In genomic region chr13:32722340-32722739, GRCh38 we compare ENCODE assay signal across 15 cellular contexts.
A peak's percentile ranks its signal among the peaks of the same experiment; 100 is the strongest.
DNase-seq lines count a peak whose midpoint lies in the region; ATAC-seq and TF ChIP-seq lines count a peak whose summit lies in the region.
"Had no signal": no experiment of that assay in that cellular context is flagged by ENCODE, and none has a peak within 500 bp of the region (broad histone marks: within the 10 kb centered on the region; RNA-seq: fewer than 3 reads in every experiment).

No MANE protein-coding gene starts in this region.

- no peak for DNase-seq in activated T-cell treated with anti-CD3 and anti-CD28 coated beads, Interleukin-2, amount 50 U/mL, for 24 hours
- DNase-seq in activated T-cell treated with anti-CD3 and anti-CD28 coated beads, Interleukin-2, amount 50 U/mL, for 4 hours = no peak
- DNase-seq in CD4-positive, CD25-positive, alpha-beta regulatory T cell = no peak
- no peak for DNase-seq in endodermal cell
- DNase-seq in osteocyte (ENCODE audit: extremely low spot score, unreplicated experiment) = no peak
- DNase-seq in NCI-H524 (lab: John Stamatoyannopoulos, UW) = no peak
- DNase-seq in NCI-H187 (lab: John Stamatoyannopoulos, UW) = no peak
- DNase-seq: C1 segment of cervical spinal cord; CD4-positive, alpha-beta memory T cell; DMS79; H7 had no signal

- peak overlapping the region; percentile 55 for H3K27ac Mint-ChIP-seq in activated T-cell treated with anti-CD3 and anti-CD28 coated beads, Interleukin-2, amount 50 U/mL, for 24 hours
- H3K27ac Mint-ChIP-seq in CD4-positive, CD25-positive, alpha-beta regulatory T cell = peak overlapping the region; percentile 3 to 89 (median 64)
- H3K27ac Mint-ChIP-seq in endodermal cell = no peak overlapping the region
- H3K27ac Mint-ChIP-seq in osteocyte (ENCODE audit: unreplicated experiment) = peak overlapping the region; percentile 58
- H3K27ac Mint-ChIP-seq: B cell, GM23338 had no signal

- no peak overlapping the region for H3K27ac ChIP-seq in CD4-positive, CD25-positive, alpha-beta regulatory T cell (ENCODE audit: insufficient read depth, low read length, poor library complexity, severe bottlenecking)
- no peak overlapping the region for H3K27ac ChIP-seq in endodermal cell (ENCODE audit: low read depth, low read length)
- H3K27ac ChIP-seq: HL-60 had no signal

- H3K4me1 Mint-ChIP-seq in activated T-cell treated with anti-CD3 and anti-CD28 coated beads, Interleukin-2, amount 50 U/mL, for 24 hours (ENCODE audit: low read depth) = peaks cover 23% of the 10 kb centered on the region
- H3K4me1 Mint-ChIP-seq in activated T-cell treated with anti-CD3 and anti-CD28 coated beads, Interleukin-2, amount 50 U/mL, for 4 hours (ENCODE audit: low read depth) = peaks cover 9% of the 10 kb centered on the region
- H3K4me1 Mint-ChIP-seq in CD4-positive, CD25-positive, alpha-beta regulatory T cell = peaks cover 18 to 48% (median 25%) of the 10 kb centered on the region in 4 donors
- H3K4me1 Mint-ChIP-seq in endodermal cell (no peaks in the 10 kb centered on the region), osteocyte (ENCODE audit: unreplicated experiment) (peaks cover 21% of the 10 kb centered on the region)
- H3K4me1 Mint-ChIP-seq: B cell had no signal

- H3K4me1 ChIP-seq in CD4-positive, CD25-positive, alpha-beta regulatory T cell (ENCODE audit: control insufficient read depth, insufficient read depth, low read length, poor library complexity, severe bottlenecking) = no peaks in the 10 kb centered on the region
- H3K4me1 ChIP-seq in endodermal cell (ENCODE audit: control insufficient read depth, insufficient read depth, low read length) = no peaks in the 10 kb centered on the region

- whole genome bisulfite sequencing in endodermal cell (ENCODE audit: insufficient coverage in 1 of 2, insufficient read length in 1 of 2), 2 experiments = 100% methylated on average over 1 of the region's 2 CpGs; no CpG with 5 or more reads in 1 of the 2 experiments

- no peak for ATAC-seq in activated T-cell treated with anti-CD3 and anti-CD28 coated beads, Interleukin-2, amount 50 U/mL, for 4 hours
- no peak for ATAC-seq in CD4-positive, CD25-positive, alpha-beta regulatory T cell (ENCODE audit: low read depth in 2 of 2)
- ATAC-seq: GM12878, GM23338 had no signal

- H3K9me3 Mint-ChIP-seq in activated T-cell treated with anti-CD3 and anti-CD28 coated beads, Interleukin-2, amount 50 U/mL, for 24 hours = no peaks in the 10 kb centered on the region
- no peaks in the 10 kb centered on the region for H3K9me3 Mint-ChIP-seq in activated T-cell treated with anti-CD3 and anti-CD28 coated beads, Interleukin-2, amount 50 U/mL, for 4 hours
- peaks cover 0 to 4% (median 0%) of the 10 kb centered on the region in 7 donors for H3K9me3 Mint-ChIP-seq in CD4-positive, CD25-positive, alpha-beta regulatory T cell
- H3K9me3 Mint-ChIP-seq in endodermal cell (peaks cover 50% of the 10 kb centered on the region), osteocyte (ENCODE audit: unreplicated experiment) (no peaks in the 10 kb centered on the region)

- H3K36me3 ChIP-seq in CD4-positive, CD25-positive, alpha-beta regulatory T cell (ENCODE audit: control insufficient read depth, insufficient read depth, low read length) = peaks cover 2% of the 10 kb centered on the region
- peaks cover 58% of the 10 kb centered on the region for H3K36me3 ChIP-seq in endodermal cell (ENCODE audit: control insufficient read depth, insufficient read depth, low read length)

- no peak overlapping the region for H3K4me3 ChIP-seq in CD4-positive, CD25-positive, alpha-beta regulatory T cell (ENCODE audit: low read depth, low read length)
- peak overlapping the region; percentile 72 for H3K4me3 ChIP-seq in endodermal cell (ENCODE audit: low read length)
- H3K4me3 ChIP-seq: GM12878, GM23338 had no signal

- no peaks in the 10 kb centered on the region for H3K27me3 Mint-ChIP-seq in activated T-cell treated with anti-CD3 and anti-CD28 coated beads, Interleukin-2, amount 50 U/mL, for 24 hours
- no peaks in the 10 kb centered on the region for H3K27me3 Mint-ChIP-seq in activated T-cell treated with anti-CD3 and anti-CD28 coated beads, Interleukin-2, amount 50 U/mL, for 4 hours (ENCODE audit: low read depth)
- H3K27me3 Mint-ChIP-seq in CD4-positive, CD25-positive, alpha-beta regulatory T cell = no peaks in the 10 kb centered on the region
- H3K27me3 Mint-ChIP-seq in endodermal cell (ENCODE audit: insufficient read depth) (no peaks in the 10 kb centered on the region), osteocyte (ENCODE audit: unreplicated experiment) (no peaks in the 10 kb centered on the region)
- H3K27me3 Mint-ChIP-seq: B cell; CD4-positive, alpha-beta memory T cell had no signal

- H3K9me3 ChIP-seq in CD4-positive, CD25-positive, alpha-beta regulatory T cell (ENCODE audit: control insufficient read depth in 2 of 2, low read length in 2 of 2) = no peaks in the 10 kb centered on the region
- peaks cover 46% of the 10 kb centered on the region for H3K9me3 ChIP-seq in endodermal cell (ENCODE audit: control insufficient read depth, low read length)

- H3K27me3 ChIP-seq in CD4-positive, CD25-positive, alpha-beta regulatory T cell (ENCODE audit: control insufficient read depth, insufficient read depth, low read length) = no peaks in the 10 kb centered on the region
- H3K27me3 ChIP-seq in endodermal cell (ENCODE audit: control insufficient read depth, insufficient read depth, low read length, poor library complexity, severe bottlenecking) = no peaks in the 10 kb centered on the region

- no peak overlapping the region for H3K4me3 Mint-ChIP-seq in activated T-cell treated with anti-CD3 and anti-CD28 coated beads, Interleukin-2, amount 50 U/mL, for 24 hours
- H3K4me3 Mint-ChIP-seq in activated T-cell treated with anti-CD3 and anti-CD28 coated beads, Interleukin-2, amount 50 U/mL, for 4 hours = no peak overlapping the region
- no peak overlapping the region for H3K4me3 Mint-ChIP-seq in CD4-positive, CD25-positive, alpha-beta regulatory T cell
- H3K4me3 Mint-ChIP-seq in endodermal cell (no peak overlapping the region), osteocyte (ENCODE audit: unreplicated experiment) (no peak overlapping the region)
- H3K4me3 Mint-ChIP-seq: B cell; CD4-positive, alpha-beta memory T cell; GM23338 had no signal

- no peak for TF ChIP-seq CTCF in endodermal cell (conservative IDR thresholded peaks at IDR 0.05)
- TF ChIP-seq CTCF in osteocyte (IDR thresholded peaks at IDR 0.05) = no peak

- no peak overlapping the region for H3K9ac ChIP-seq in endodermal cell (ENCODE audit: extremely low read depth, low read length, poor library complexity, severe bottlenecking)

- H3K36me3 Mint-ChIP-seq in activated T-cell treated with anti-CD3 and anti-CD28 coated beads, Interleukin-2, amount 50 U/mL, for 24 hours (ENCODE audit: low read depth) = peaks cover 60% of the 10 kb centered on the region
- peaks cover 20% of the 10 kb centered on the region for H3K36me3 Mint-ChIP-seq in activated T-cell treated with anti-CD3 and anti-CD28 coated beads, Interleukin-2, amount 50 U/mL, for 4 hours (ENCODE audit: insufficient read depth)
- peaks cover 43% of the 10 kb centered on the region for H3K36me3 Mint-ChIP-seq in CD4-positive, CD25-positive, alpha-beta regulatory T cell
- peaks cover 65% of the 10 kb centered on the region for H3K36me3 Mint-ChIP-seq in endodermal cell (ENCODE audit: low read depth)
- peaks cover 19% of the 10 kb centered on the region for H3K36me3 Mint-ChIP-seq in osteocyte (ENCODE audit: unreplicated experiment)
